Comparison of ENCODE assay signal across 18 cellular contexts in genomic region chr12:197911-198695, GRCh38. TPM values are rescaled to one million over a fixed set of nuclear protein-coding genes. Genes with fewer than 3 reads are reported as not detected.
"Had no signal": no experiment of that assay in that cellular context is flagged by ENCODE, and none has a peak within 500 bp of the region (broad histone marks: within the 10 kb centered on the region; RNA-seq: fewer than 3 reads in every experiment).

No MANE protein-coding gene starts in this region.

- H3K4me1 ChIP-seq: right atrium auricular region had no signal

- ATAC-seq: stimulated activated memory B cell treated with anti-CD40 and anti-IgM and Interleukin-4, amounts not matched to agents 10 μg/mL and 1 μg/mL and 100 μg/mL, for 72 hours; stimulated activated naive CD8-positive, alpha-beta T cell treated with anti-CD3 and anti-CD28 coated beads, Interleukin-15, amount 100 ng/mL, for 72 hours had no signal

- H3K27ac ChIP-seq: coronary artery, ovary, right atrium auricular region had no signal

- H3K36me3 ChIP-seq: ovary, right atrium auricular region had no signal

- DNase-seq: cerebellar nuclear complex; effector CD8-positive, alpha-beta T cell; foreskin melanocyte; head of caudate nucleus; mesendoderm; naive B cell; nucleus accumbens; ovary; stimulated activated CD4-positive, alpha-beta T cell treated with anti-CD3 and anti-CD28 coated beads, Interleukin-4, amount 100 ng/mL, for 1 hour; stimulated activated naive CD8-positive, alpha-beta T cell treated with anti-CD3 and anti-CD28 coated beads, Interleukin-15, amount 100 ng/mL, for 72 hours; trophoblast cell had no signal

- H3K4me3 ChIP-seq: coronary artery, hepatocyte, ovary, right atrium auricular region, smooth muscle cell had no signal

- H3K27me3 ChIP-seq: ovary, right atrium auricular region had no signal

- H3K9me3 ChIP-seq: ovary, right atrium auricular region had no signal

RNA-seq across cellular contexts. Expression of gene SLC6A12, which starts 15.9 kb away (rescaled TPM):
- total RNA-seq: kidney epithelial cell, lung microvascular endothelial cell had no signal
- polyA plus RNA-seq: smooth muscle cell had no signal
